In the genomic region with DNA sequence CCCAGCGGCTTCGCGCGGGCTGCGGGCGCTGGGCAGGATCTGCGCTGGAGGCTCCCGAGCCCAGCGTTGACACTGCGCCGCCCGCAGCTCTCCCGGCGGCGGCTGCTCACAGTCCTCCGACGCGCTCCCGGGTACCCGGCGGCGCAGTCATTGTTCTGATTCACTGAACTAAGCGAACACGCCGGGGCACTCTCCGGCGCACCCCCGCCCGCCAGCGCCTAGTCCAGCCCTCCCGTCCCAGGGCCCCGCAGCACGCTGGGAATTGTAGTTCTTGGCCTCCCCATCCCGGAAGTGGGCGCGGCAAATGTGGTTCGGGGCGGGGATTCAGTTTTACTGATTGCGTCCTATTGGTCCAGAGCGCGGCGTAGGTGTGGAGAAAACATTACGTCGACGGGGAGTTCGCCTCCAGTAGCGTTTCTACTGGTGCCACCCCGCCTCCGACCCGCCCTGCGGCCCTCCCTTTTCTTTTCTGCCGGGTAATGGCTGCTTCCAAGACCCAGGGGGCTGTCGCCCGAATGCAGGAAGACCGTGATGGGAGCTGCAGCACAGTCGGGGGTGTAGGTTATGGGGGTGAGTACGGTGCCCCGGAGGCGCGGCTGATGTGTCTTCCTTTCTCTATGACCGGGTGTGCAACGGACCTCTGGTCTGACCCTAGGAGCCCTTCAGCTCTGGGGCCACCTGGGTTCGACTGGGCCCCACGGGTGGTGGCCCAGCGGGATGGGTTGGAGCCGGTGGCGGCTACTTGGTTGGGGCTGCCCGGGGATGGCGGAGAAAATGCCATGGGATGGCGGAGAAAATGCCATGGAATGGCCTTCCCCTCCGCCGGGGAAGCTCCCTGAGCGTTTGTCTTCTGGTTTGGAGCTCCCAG, we compare ENCODE assay signal across 8 cellular contexts. TPM values are rescaled to one million over a fixed set of nuclear protein-coding genes. Genes with fewer than 3 reads are reported as not detected.
DNase-seq lines count a peak whose midpoint lies in the region; ATAC-seq, FAIRE-seq and TF ChIP-seq lines count a peak whose summit lies in the region.

A gene with protein sequence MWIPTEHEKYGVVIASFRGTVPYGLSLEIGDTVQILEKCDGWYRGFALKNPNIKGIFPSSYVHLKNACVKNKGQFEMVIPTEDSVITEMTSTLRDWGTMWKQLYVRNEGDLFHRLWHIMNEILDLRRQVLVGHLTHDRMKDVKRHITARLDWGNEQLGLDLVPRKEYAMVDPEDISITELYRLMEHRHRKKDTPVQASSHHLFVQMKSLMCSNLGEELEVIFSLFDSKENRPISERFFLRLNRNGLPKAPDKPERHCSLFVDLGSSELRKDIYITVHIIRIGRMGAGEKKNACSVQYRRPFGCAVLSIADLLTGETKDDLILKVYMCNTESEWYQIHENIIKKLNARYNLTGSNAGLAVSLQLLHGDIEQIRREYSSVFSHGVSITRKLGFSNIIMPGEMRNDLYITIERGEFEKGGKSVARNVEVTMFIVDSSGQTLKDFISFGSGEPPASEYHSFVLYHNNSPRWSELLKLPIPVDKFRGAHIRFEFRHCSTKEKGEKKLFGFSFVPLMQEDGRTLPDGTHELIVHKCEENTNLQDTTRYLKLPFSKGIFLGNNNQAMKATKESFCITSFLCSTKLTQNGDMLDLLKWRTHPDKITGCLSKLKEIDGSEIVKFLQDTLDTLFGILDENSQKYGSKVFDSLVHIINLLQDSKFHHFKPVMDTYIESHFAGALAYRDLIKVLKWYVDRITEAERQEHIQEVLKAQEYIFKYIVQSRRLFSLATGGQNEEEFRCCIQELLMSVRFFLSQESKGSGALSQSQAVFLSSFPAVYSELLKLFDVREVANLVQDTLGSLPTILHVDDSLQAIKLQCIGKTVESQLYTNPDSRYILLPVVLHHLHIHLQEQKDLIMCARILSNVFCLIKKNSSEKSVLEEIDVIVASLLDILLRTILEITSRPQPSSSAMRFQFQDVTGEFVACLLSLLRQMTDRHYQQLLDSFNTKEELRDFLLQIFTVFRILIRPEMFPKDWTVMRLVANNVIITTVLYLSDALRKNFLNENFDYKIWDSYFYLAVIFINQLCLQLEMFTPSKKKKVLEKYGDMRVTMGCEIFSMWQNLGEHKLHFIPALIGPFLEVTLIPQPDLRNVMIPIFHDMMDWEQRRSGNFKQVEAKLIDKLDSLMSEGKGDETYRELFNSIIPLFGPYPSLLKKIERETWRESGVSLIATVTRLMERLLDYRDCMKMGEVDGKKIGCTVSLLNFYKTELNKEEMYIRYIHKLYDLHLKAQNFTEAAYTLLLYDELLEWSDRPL (N-terminal part only) (minus strand): TSS at position 162 of the 868 bp plus-strand sequence. CDS start 261 bp downstream, outside the sequence.
A gene with protein sequence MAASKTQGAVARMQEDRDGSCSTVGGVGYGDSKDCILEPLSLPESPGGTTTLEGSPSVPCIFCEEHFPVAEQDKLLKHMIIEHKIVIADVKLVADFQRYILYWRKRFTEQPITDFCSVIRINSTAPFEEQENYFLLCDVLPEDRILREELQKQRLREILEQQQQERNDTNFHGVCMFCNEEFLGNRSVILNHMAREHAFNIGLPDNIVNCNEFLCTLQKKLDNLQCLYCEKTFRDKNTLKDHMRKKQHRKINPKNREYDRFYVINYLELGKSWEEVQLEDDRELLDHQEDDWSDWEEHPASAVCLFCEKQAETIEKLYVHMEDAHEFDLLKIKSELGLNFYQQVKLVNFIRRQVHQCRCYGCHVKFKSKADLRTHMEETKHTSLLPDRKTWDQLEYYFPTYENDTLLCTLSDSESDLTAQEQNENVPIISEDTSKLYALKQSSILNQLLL (plus strand): TSS at position 458 of the 868 bp plus-strand sequence. CDS start 22 bp downstream, at position 480.

- peaks cover 19% of the 10 kb centered on the region for H3K79me2 ChIP-seq in parathyroid adenoma

- peak; percentile 95 for FAIRE-seq in GM12891 (lab: Jason Lieb, UNC)

- TF ChIP-seq POLR2A in GM12891 (IDR thresholded peaks at IDR 0.05; ENCODE audit: low read depth, low read length): no peak

- peak; percentile 96 for ATAC-seq in HG02798 (IDR thresholded peaks at IDR 0.05; ENCODE audit: poor library complexity, unreplicated experiment)

- H3K4me1 ChIP-seq in adipocyte (ENCODE audit: control insufficient read depth, insufficient read depth, low read length): peaks cover 21% of the 10 kb centered on the region
- H3K4me1 ChIP-seq in cardiac muscle cell (ENCODE audit: low read depth): peaks cover 12% of the 10 kb centered on the region
- H3K4me1 ChIP-seq in parathyroid adenoma: no peaks in the 10 kb centered on the region
- peaks cover 0 to 31% (median 4%) of the 10 kb centered on the region in 4 donors for H3K4me1 ChIP-seq in tibial artery

- peak within 1 kb of the TSS; percentile 91 for H3K4me2 ChIP-seq in parathyroid adenoma (ENCODE audit: low read length)

- peak within 1 kb of the TSS; percentile 61 for H3K27ac ChIP-seq in cardiac muscle cell
- peak within 1 kb of the TSS; percentile 64 for H3K27ac ChIP-seq in parathyroid adenoma
- peak within 1 kb of the TSS; percentile 85 to 88 for H3K27ac ChIP-seq in tibial artery

- peak within 1 kb of the TSS; percentile 88 for H2AFZ ChIP-seq in parathyroid adenoma

- H3K4me3 ChIP-seq in adipocyte (ENCODE audit: low read length): peak within 1 kb of the TSS; percentile 98
- peak within 1 kb of the TSS; percentile 74 for H3K4me3 ChIP-seq in cardiac muscle cell
- peak within 1 kb of the TSS; percentile 92 for H3K4me3 ChIP-seq in parathyroid adenoma (ENCODE audit: low read depth, low read length)
- H3K4me3 ChIP-seq in tibial artery: peak within 1 kb of the TSS; percentile 87 to 91

- no peaks in the 10 kb centered on the region for H3K27me3 ChIP-seq in adipocyte (replicated peaks; ENCODE audit: control insufficient read depth, insufficient read depth, low read length)
- no peaks in the 10 kb centered on the region for H3K27me3 ChIP-seq in cardiac muscle cell
- no peaks in the 10 kb centered on the region for H3K27me3 ChIP-seq in parathyroid adenoma (ENCODE audit: control insufficient read depth, insufficient read depth, low read length)
- no peaks in the 10 kb centered on the region for H3K27me3 ChIP-seq in tibial artery

- H3K9me3 ChIP-seq in adipocyte (ENCODE audit: control insufficient read depth, low read length) (no peaks in the 10 kb centered on the region), cardiac muscle cell (ENCODE audit: low read depth) (no peaks in the 10 kb centered on the region), parathyroid adenoma (ENCODE audit: control insufficient read depth, low read length) (no peaks in the 10 kb centered on the region), tibial artery (no peaks in the 10 kb centered on the region)

- no peak for TF ChIP-seq CTCF in cardiac muscle cell (IDR thresholded peaks at IDR 0.05; ENCODE audit: low read depth, low read length)
- no peak for TF ChIP-seq CTCF in parathyroid adenoma (IDR thresholded peaks at IDR 0.05)
- no peak for TF ChIP-seq CTCF in tibial artery (IDR thresholded peaks at IDR 0.05)

- H3K9ac ChIP-seq in adipocyte (ENCODE audit: low read length) (peak within 1 kb of the TSS; percentile 90), parathyroid adenoma (peak within 1 kb of the TSS; percentile 41)

- DNase-seq in GM12891 (ENCODE audit: insufficient read length, low spot score) (peak; percentile 82), NCI-H1417 treated with DMSO at 0.1 percent for 48 hours (lab: John Stamatoyannopoulos, UW) (peak; percentile 97), SW 1271 (lab: John Stamatoyannopoulos, UW) (peak; percentile 96 to 98), adipocyte (ENCODE audit: low read depth) (peak; percentile 100), cardiac muscle cell (ENCODE audit: low read depth in 1 of 2, low spot score in 1 of 2) (peak; percentile 100), tibial artery (peak; percentile 99 to 100)

- intact Hi-C loops in tibial artery (cut with DNase I; ENCODE audit: low total_unique reads): loop anchor here (5.0 to 10.0 kb wide), 3 partner anchors 191 to 288 kb away; a partner anchor contains a TSS

- H3K36me3 ChIP-seq in adipocyte (ENCODE audit: control insufficient read depth, insufficient read depth, low read length, severe bottlenecking): no peaks in the 10 kb centered on the region
- H3K36me3 ChIP-seq in cardiac muscle cell: no peaks in the 10 kb centered on the region
- H3K36me3 ChIP-seq in parathyroid adenoma (ENCODE audit: control insufficient read depth, insufficient read depth, low read length): no peaks in the 10 kb centered on the region
- H3K36me3 ChIP-seq in tibial artery: no peaks in the 10 kb centered on the region

TF ChIP-seq in GM12891, 5 proteins besides CTCF, POLR2A, EP300 and RAD21:
- TF ChIP-seq TAF1 (IDR thresholded peaks at IDR 0.05; ENCODE audit: low read depth, low read length): peak; percentile 72
- TF ChIP-seq PAX5 (IDR thresholded peaks at IDR 0.05; ENCODE audit: insufficient read depth, low read length, severe bottlenecking): no peak

RNA-seq across cellular contexts. Expression of the first gene that starts in this region (rescaled TPM):
- polyA plus RNA-seq in GM12891 (2012; ENCODE audit: low read depth, missing spikeins): 0.81 TPM
- 10.6 and 11.4 TPM in 2 replicates for total RNA-seq in cardiac muscle cell
- 5.3 and 7.2 TPM in 2 replicates for polyA plus RNA-seq in cardiac muscle cell

RNA-seq across cellular contexts. Expression of the second gene that starts in this region (rescaled TPM):
- polyA plus RNA-seq in GM12891 (2012; ENCODE audit: low read depth, missing spikeins): 28.3 TPM
- 15.6 and 22.6 TPM in 2 replicates for total RNA-seq in cardiac muscle cell
- polyA plus RNA-seq in cardiac muscle cell: 9.8 and 13.0 TPM in 2 replicates

Comparison
In these comparisons a context has a peak if more than half of its experiments do, and no peak if none do; other contexts are left out.
1. Peak in every context shown above with its lines: DNase-seq, ATAC-seq, H3K4me3 ChIP-seq and H3K27ac ChIP-seq.